16 cellular contexts compared by ENCODE assay signal in the genomic region with DNA sequence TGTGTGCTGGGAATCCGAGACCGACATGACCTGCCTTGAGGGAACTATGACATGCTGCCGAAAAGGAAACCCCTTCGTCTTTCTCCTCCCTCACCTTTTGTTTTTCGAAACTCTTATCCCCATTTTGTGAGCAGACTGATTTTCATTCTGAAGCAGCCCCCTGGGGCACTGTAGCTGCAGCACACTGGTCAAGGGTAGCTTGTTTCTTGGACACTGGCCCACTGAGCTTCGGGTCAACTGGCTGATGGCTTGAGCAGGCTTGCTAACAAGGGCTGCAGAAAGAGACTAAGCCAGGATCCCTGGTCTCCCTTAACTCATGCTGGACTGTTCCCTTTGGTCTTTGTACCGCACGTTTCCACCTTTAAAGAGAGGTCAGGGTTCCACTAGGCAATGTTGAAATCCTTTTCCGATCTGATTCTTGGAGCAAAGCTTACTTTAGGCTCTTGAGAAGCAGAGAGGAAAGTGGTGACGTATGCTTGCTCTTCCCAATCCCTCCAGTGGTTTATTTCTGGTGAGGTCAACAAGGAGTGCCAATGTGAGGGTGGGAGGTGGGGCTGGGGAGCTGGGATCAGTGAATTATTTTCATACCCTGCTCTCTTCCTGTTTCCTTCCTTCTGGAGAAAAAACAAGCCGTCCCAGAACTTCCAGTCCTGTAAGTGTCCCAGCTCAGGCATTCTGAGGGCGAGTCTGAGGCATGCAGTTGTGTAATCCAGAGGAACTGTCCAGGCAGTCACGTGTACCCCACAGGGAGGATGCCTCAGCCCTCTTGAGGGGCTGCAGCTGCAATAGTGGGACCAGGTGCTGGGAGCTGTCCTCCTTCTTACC. TPM values are rescaled to one million over a fixed set of nuclear protein-coding genes. Genes with fewer than 3 reads are reported as not detected.
DNase-seq lines count a peak whose midpoint lies in the region; ATAC-seq, FAIRE-seq and TF ChIP-seq lines count a peak whose summit lies in the region.
"Had no signal": no experiment of that assay in that cellular context is flagged by ENCODE, and none has a peak within 500 bp of the region (broad histone marks: within the 10 kb centered on the region; RNA-seq: fewer than 3 reads in every experiment).

No MANE protein-coding gene starts in this region.

- H2BK15ac ChIP-seq in H1 (ENCODE audit: low read length) = no peak overlapping the region; the same call in 1 of the 2 replicates

- no peak overlapping the region for H3K9ac ChIP-seq in GM23248
- H3K9ac ChIP-seq in H1 (replicated peaks in 1 of 4; ENCODE audit: extremely low read depth in 1 of 4, low read depth in 3 of 4, low read length in 3 of 4) = no peak overlapping the region
- H3K9ac ChIP-seq in stomach smooth muscle (ENCODE audit: low read length in 2 of 2) = no peak overlapping the region

- POLR2A ChIA-PET in H1 (lab: Charles Lee; ENCODE audit: partially characterized antibody) = interaction anchor here (0.7 kb wide), 1 partner anchor 104 kb away, joined by 3 read pairs; no protein-coding TSS in a partner anchor

- TF ChIP-seq CTCF in H1 (IDR thresholded peaks at IDR 0.05; ENCODE audit: control extremely low read depth in 1 of 3, insufficient read depth in 1 of 3, low read depth in 1 of 3, low read length in 3 of 3) = no peak

- H3K9me3 ChIP-seq in GM23248 (ENCODE audit: low read depth) (no peaks in the 10 kb centered on the region), H1 (ENCODE audit: insufficient read depth in 2 of 2, low read depth in 1 of 2, low read length in 1 of 2) (no peaks in the 10 kb centered on the region), stomach smooth muscle (ENCODE audit: control insufficient read depth in 2 of 2, low read length in 2 of 2) (no peaks in the 10 kb centered on the region)

- H3K23me2 ChIP-seq in H1 (ENCODE audit: low read depth, low read length) = no peaks in the 10 kb centered on the region

- H2BK20ac ChIP-seq in H1 (ENCODE audit: low read length) = no peak overlapping the region

- no peaks in the 10 kb centered on the region for H3K4me1 ChIP-seq in GM23248 (ENCODE audit: insufficient read depth)
- H3K4me1 ChIP-seq in H1 (replicated peaks in 1 of 4; ENCODE audit: control insufficient read depth in 3 of 4, insufficient read depth in 4 of 4, low read length in 3 of 4) = no peaks in the 10 kb centered on the region
- peaks cover 16% of the 10 kb centered on the region for H3K4me1 ChIP-seq in stomach smooth muscle (ENCODE audit: control insufficient read depth, insufficient read depth, low read length)

- H2AK5ac ChIP-seq in H1 (ENCODE audit: low read depth, low read length) = no peak overlapping the region

- H3K27me3 ChIP-seq in GM23248 (replicated peaks; ENCODE audit: insufficient read depth) (no peaks in the 10 kb centered on the region), H1 (replicated peaks in 1 of 4; ENCODE audit: control insufficient read depth in 3 of 4, extremely low read depth in 1 of 4, insufficient read depth in 3 of 4, low read length in 3 of 4) (no peaks in the 10 kb centered on the region; a peak in 1 of 7 replicates), stomach smooth muscle (ENCODE audit: control insufficient read depth in 1 of 2, insufficient read depth in 2 of 2, low read length in 2 of 2) (no peaks in the 10 kb centered on the region)

- no peak overlapping the region for H4K91ac ChIP-seq in H1 (replicated peaks; ENCODE audit: insufficient read length, low read length)

- DNase-seq in GM23248 (peak; percentile 33), H1 (ENCODE audit: low read depth in 1 of 2, low spot score in 2 of 2) (no peak), left lobe of liver (ENCODE audit: low spot score) (no peak), hypothalamus (lab: John Stamatoyannopoulos, UW) (no peak), hepatic stellate cell (ENCODE audit: low spot score) (no peak)
- no peak for DNase-seq in activated T-cell treated with anti-CD3 and anti-CD28 coated beads, Interleukin-2, amount 50 U/mL, for 24 hours
- DNase-seq: activated CD8-positive, alpha-beta T cell treated with anti-CD3 and anti-CD28 coated beads for 36 hours; CD4-positive, alpha-beta T cell; stimulated activated CD4-positive, alpha-beta T cell treated with anti-CD3 and anti-CD28 coated beads, Interleukin-12 subunit alpha, Interleukin-12 subunit beta, amount 100 ng/mL, for 4 hours; T-helper 1 cell had no signal

- H3K56ac ChIP-seq in H1 (replicated peaks; ENCODE audit: insufficient read length, low read depth, low read length) = no peak overlapping the region

- no peak overlapping the region for H4K8ac ChIP-seq in H1 (ENCODE audit: extremely low read depth, insufficient read depth, low read length)

- FAIRE-seq in H1 (lab: Jason Lieb, UNC) = no peak
- FAIRE-seq: astrocyte, frontal cortex had no signal

- no peak overlapping the region for H3K14ac ChIP-seq in H1 (ENCODE audit: insufficient read length)

- H3K9me3 Mint-ChIP-seq in activated T-cell treated with anti-CD3 and anti-CD28 coated beads, Interleukin-2, amount 50 U/mL, for 24 hours = no peaks in the 10 kb centered on the region
- H3K9me3 Mint-ChIP-seq: activated CD8-positive, alpha-beta T cell treated with anti-CD3 and anti-CD28 coated beads for 36 hours had no signal

- no peaks in the 10 kb centered on the region for H3K36me3 ChIP-seq in GM23248 (ENCODE audit: low read depth)
- no peaks in the 10 kb centered on the region for H3K36me3 ChIP-seq in H1 (ENCODE audit: control insufficient read depth in 2 of 4, insufficient read depth in 4 of 4, low read length in 3 of 4)
- H3K36me3 ChIP-seq in stomach smooth muscle (ENCODE audit: control insufficient read depth in 2 of 2, insufficient read depth in 2 of 2, low read length in 2 of 2) = no peaks in the 10 kb centered on the region

- H3K27ac Mint-ChIP-seq in activated T-cell treated with anti-CD3 and anti-CD28 coated beads, Interleukin-2, amount 50 U/mL, for 24 hours = no peak overlapping the region
- H3K27ac Mint-ChIP-seq: activated CD8-positive, alpha-beta T cell treated with anti-CD3 and anti-CD28 coated beads for 36 hours; CD4-positive, alpha-beta T cell had no signal

- H4K5ac ChIP-seq in H1 (ENCODE audit: insufficient read length, low read depth, low read length) = no peak overlapping the region

- H3K18ac ChIP-seq in H1 (ENCODE audit: extremely low read depth, low read length) = no peak overlapping the region

- no peak overlapping the region for H2BK120ac ChIP-seq in H1 (replicated peaks; ENCODE audit: low read depth, low read length)

- TF ChIP-seq POLR2A in H1 (IDR thresholded peaks at IDR 0.05; ENCODE audit: control extremely low read depth in 1 of 2, low read depth in 2 of 2, low read length in 2 of 2) = no peak

- H3K79me2 ChIP-seq in GM23248 (ENCODE audit: insufficient read depth) (no peaks in the 10 kb centered on the region), H1 (ENCODE audit: control insufficient read depth in 1 of 2, insufficient read depth in 2 of 2, low read length in 2 of 2) (no peaks in the 10 kb centered on the region)

- H2BK5ac ChIP-seq in H1 (ENCODE audit: low read depth, low read length) = no peak overlapping the region

- H3K4me3 ChIP-seq in GM23248 (no peak overlapping the region), H1 (ENCODE audit: extremely low read depth in 1 of 4, insufficient read depth in 2 of 4, low read depth in 3 of 4, low read length in 4 of 4) (no peak overlapping the region), stomach smooth muscle (ENCODE audit: low read length in 2 of 2) (no peak overlapping the region)

- H3K79me1 ChIP-seq in H1 (ENCODE audit: low read depth, low read length) = no peaks in the 10 kb centered on the region

- H3K4ac ChIP-seq in H1 (replicated peaks; ENCODE audit: insufficient read length, low read depth, low read length) = no peak overlapping the region

- ATAC-seq in left lobe of liver (peak; percentile 63), HG03442 (IDR thresholded peaks at IDR 0.05; ENCODE audit: unreplicated experiment) (no peak)
- ATAC-seq: activated CD8-positive, alpha-beta T cell treated with anti-CD3 and anti-CD28 coated beads for 36 hours had no signal

- H4K20me1 ChIP-seq in GM23248 (ENCODE audit: insufficient read depth) (no peaks in the 10 kb centered on the region), H1 (replicated peaks in 1 of 2; ENCODE audit: control insufficient read depth in 1 of 2, insufficient read depth in 2 of 2, low read length in 2 of 2) (no peaks in the 10 kb centered on the region)

- in situ Hi-C loops in GM23248 (cut with MboI) = no loop called here

- H3K9me2 ChIP-seq in GM23248 (ENCODE audit: insufficient read depth) = no peaks in the 10 kb centered on the region

- no peak overlapping the region for H3K23ac ChIP-seq in H1 (ENCODE audit: insufficient read length)

- no peak overlapping the region for H3K4me3 Mint-ChIP-seq in activated T-cell treated with anti-CD3 and anti-CD28 coated beads, Interleukin-2, amount 50 U/mL, for 24 hours
- H3K4me3 Mint-ChIP-seq: activated CD8-positive, alpha-beta T cell treated with anti-CD3 and anti-CD28 coated beads for 36 hours; CD4-positive, alpha-beta T cell had no signal

- TF ChIP-seq RAD21 in H1 (IDR thresholded peaks at IDR 0.05 in 1 of 2, conservative IDR thresholded peaks at IDR 0.05 in 1 of 2; ENCODE audit: low read depth in 2 of 2, low read length in 2 of 2) = no peak

- no peaks in the 10 kb centered on the region for H3F3A ChIP-seq in GM23248 (ENCODE audit: insufficient read depth)

- no peaks in the 10 kb centered on the region for H3K4me1 Mint-ChIP-seq in activated T-cell treated with anti-CD3 and anti-CD28 coated beads, Interleukin-2, amount 50 U/mL, for 24 hours (ENCODE audit: low read depth)

- TF ChIP-seq EP300 in H1 (IDR thresholded peaks at IDR 0.05; ENCODE audit: borderline replicate concordance in 1 of 2, low read depth in 2 of 2, low read length in 2 of 2) = no peak

- peaks cover 8% of the 10 kb centered on the region for H3K27me3 Mint-ChIP-seq in activated T-cell treated with anti-CD3 and anti-CD28 coated beads, Interleukin-2, amount 50 U/mL, for 24 hours

- CTCF ChIA-PET in H1 (lab: Charles Lee; ENCODE audit: partially characterized antibody) = interaction anchor here (0.6 to 1.3 kb wide), 4 partner anchors 11 to 31 kb away, joined by 3 to 5 read pairs (median 4); no protein-coding TSS in a partner anchor

- H3K27ac ChIP-seq in GM23248 (no peak overlapping the region), H1 (ENCODE audit: low read depth, low read length) (no peak overlapping the region), stomach smooth muscle (ENCODE audit: low read length) (peak overlapping the region; percentile 31)

- H3K36me3 Mint-ChIP-seq in activated T-cell treated with anti-CD3 and anti-CD28 coated beads, Interleukin-2, amount 50 U/mL, for 24 hours (ENCODE audit: low read depth) = no peaks in the 10 kb centered on the region

- H3K4me2 ChIP-seq in GM23248 (ENCODE audit: unreplicated experiment) = no peak overlapping the region
- H3K4me2 ChIP-seq in H1 (ENCODE audit: insufficient read depth in 1 of 2, low read depth in 2 of 2, low read length in 2 of 2) = no peak overlapping the region

- 19 to 21% methylated on average over 13 of the region's 13 CpGs for WGBS in GM23248 (ENCODE audit: low coverage in 1 of 2, low lambda C conversion rate in 2 of 2, missing lambda C conversion rate in 2 of 2), 2 experiments
- WGBS in H1 (ENCODE audit: extremely low coverage in 1 of 2, insufficient coverage in 1 of 2, insufficient read length in 1 of 2, insufficient replicate concordance in 2 of 2, low coverage in 1 of 2, low lambda C conversion rate in 2 of 2, missing lambda C conversion rate in 1 of 2), 2 experiments = 78% methylated on average over 13 of the region's 13 CpGs; no CpG with 5 or more reads in 1 of the 2 experiments

- no peak overlapping the region for H2BK12ac ChIP-seq in H1 (ENCODE audit: low read depth, low read length)

- H2AFZ ChIP-seq in GM23248 = no peak overlapping the region
- peak overlapping the region; percentile 25; the same call in 1 of the 2 replicates for H2AFZ ChIP-seq in H1 (ENCODE audit: low read length)

RNA-seq across cellular contexts. Expression of gene CYP4B1, which starts 7.6 kb away (rescaled TPM):
- total RNA-seq in GM23248 (2014; rRNA removed; shearing (Covaris generic)) = not detected in 2 replicates
- polyA plus RNA-seq in GM23248 (2016; fragmentation: Nextera tagmentation; extraction: Ambion mirVana) = not detected in 2 replicates
- total RNA-seq in H1 (2021; fragmentation: NEBNext Ultra II Directional; extraction: Animal tissue kit (Norgen Biotek cat#: 25700)) = not detected in 2 replicates
- 0.08 and 0.23 TPM in 2 replicates for polyA plus RNA-seq in H1 (2011; rRNA removed)
- 0.09 TPM for polyA plus RNA-seq in H1 (2011; cell fraction: cytosol; rRNA removed)
- 0.51 TPM for polyA plus RNA-seq in H1 (2011; cell fraction: nucleus; rRNA removed)
- not detected in 4 replicates for polyA plus RNA-seq in H1 (2012, experiment 1 of 2)
- not detected for polyA plus RNA-seq in H1 (2012, experiment 2 of 2)
- 0.30 TPM for polyA plus RNA-seq in H1 (2013, experiment 1 of 2)
- not detected for polyA plus RNA-seq in H1 (2013, experiment 2 of 2)
- not detected in 2 replicates for polyA minus RNA-seq in H1 (2011; rRNA and poly(A)+ RNA removed)
- not detected for polyA minus RNA-seq in H1 (2011; cell fraction: cytosol; rRNA and poly(A)+ RNA removed)
- polyA minus RNA-seq in H1 (2011; cell fraction: nucleus; rRNA and poly(A)+ RNA removed) = not detected
- total RNA-seq in left lobe of liver = 0.33 TPM
- total RNA-seq: activated CD8-positive, alpha-beta T cell treated with anti-CD3 and anti-CD28 coated beads for 36 hours; astrocyte; CD4-positive, alpha-beta T cell; frontal cortex; M059J; mononuclear cell had no signal
